In genomic region chr3:181723568-181724431, GRCh38 we compare ENCODE assay signal across 23 cellular contexts. TPM values are rescaled to one million over a fixed set of nuclear protein-coding genes. Genes with fewer than 3 reads are reported as not detected.
DNase-seq lines count a peak whose midpoint lies in the region; ATAC-seq, FAIRE-seq and TF ChIP-seq lines count a peak whose summit lies in the region.
"Had no signal": no experiment of that assay in that cellular context is flagged by ENCODE, and none has a peak within 500 bp of the region (broad histone marks: within the 10 kb centered on the region; RNA-seq: fewer than 3 reads in every experiment).

No MANE protein-coding gene starts in this region.

- no peak for ATAC-seq in activated naive CD8-positive, alpha-beta T cell treated with anti-CD3 and anti-CD28 coated beads, Interleukin-2, amount 50 U/mL, for 24 hours
- ATAC-seq in GM21447 (IDR thresholded peaks at IDR 0.05; ENCODE audit: unreplicated experiment): no peak
- ATAC-seq: SK-N-SH treated with all-trans-retinoic acid at 6 μM for 48 hours had no signal

- H3K36me3 Mint-ChIP-seq in activated naive CD8-positive, alpha-beta T cell: peaks cover 8% of the 10 kb centered on the region
- peaks cover 16% of the 10 kb centered on the region for H3K36me3 Mint-ChIP-seq in activated naive CD8-positive, alpha-beta T cell treated with anti-CD3 and anti-CD28 coated beads, Interleukin-2, amount 50 U/mL, for 24 hours (ENCODE audit: low read depth)
- H3K36me3 Mint-ChIP-seq in astrocyte (ENCODE audit: low read depth, unreplicated experiment): no peaks in the 10 kb centered on the region

- H3K9ac ChIP-seq in astrocyte (ENCODE audit: low read length) (peak overlapping the region; percentile 36), iPS-15b (ENCODE audit: low read depth, low read length) (no peak overlapping the region)

- H3K27ac ChIP-seq in astrocyte (ENCODE audit: low read depth, low read length) (no peak overlapping the region), temporal lobe (ENCODE audit: low read depth, low read length) (peak overlapping the region; percentile 86)
- H3K27ac ChIP-seq: brain microvascular endothelial cell, neutrophil, Peyer's patch, VCaP had no signal

- no peak for FAIRE-seq in astrocyte (lab: Jason Lieb, UNC)
- FAIRE-seq: D721Med had no signal

- H3K4me3 ChIP-seq in astrocyte (ENCODE audit: insufficient read depth, low read depth, low read length): peak overlapping the region; percentile 38
- H3K4me3 ChIP-seq in iPS-15b (ENCODE audit: low read depth, low read length): peak overlapping the region; percentile 37
- H3K4me3 ChIP-seq: Peyer's patch had no signal

- H2AFZ ChIP-seq in astrocyte (ENCODE audit: low read depth, low read length): peak overlapping the region; percentile 68

- peaks cover 76% of the 10 kb centered on the region for H3K27me3 Mint-ChIP-seq in activated naive CD8-positive, alpha-beta T cell
- peaks cover 96% of the 10 kb centered on the region for H3K27me3 Mint-ChIP-seq in activated naive CD8-positive, alpha-beta T cell treated with anti-CD3 and anti-CD28 coated beads, Interleukin-2, amount 50 U/mL, for 24 hours
- H3K27me3 Mint-ChIP-seq in astrocyte (ENCODE audit: low read depth, unreplicated experiment): peaks cover 28% of the 10 kb centered on the region

- peak overlapping the region; percentile 79 for H3K4me2 ChIP-seq in astrocyte (ENCODE audit: low read length)

- H3K9me3 ChIP-seq in astrocyte (ENCODE audit: insufficient read depth, low read depth, low read length) (no peaks in the 10 kb centered on the region), iPS-15b (ENCODE audit: control insufficient read depth, insufficient read depth, low read length) (no peaks in the 10 kb centered on the region)

- peaks cover 29% of the 10 kb centered on the region for H3K4me1 ChIP-seq in astrocyte (ENCODE audit: insufficient read depth, low read length)
- peaks cover 50% of the 10 kb centered on the region for H3K4me1 ChIP-seq in iPS-15b (ENCODE audit: control insufficient read depth, insufficient read depth, low read length)

- TF ChIP-seq CTCF in astrocyte (IDR thresholded peaks at IDR 0.05; ENCODE audit: insufficient read depth, low read depth, low read length): no peak

- H3K36me3 ChIP-seq in astrocyte (ENCODE audit: insufficient read depth, low read length) (no peaks in the 10 kb centered on the region), iPS-15b (ENCODE audit: control insufficient read depth, insufficient read depth, low read length) (no peaks in the 10 kb centered on the region)
- H3K36me3 ChIP-seq: brain microvascular endothelial cell, neutrophil, Peyer's patch had no signal

- H3K4me3 Mint-ChIP-seq in activated naive CD8-positive, alpha-beta T cell: peak overlapping the region; percentile 2
- H3K4me3 Mint-ChIP-seq in activated naive CD8-positive, alpha-beta T cell treated with anti-CD3 and anti-CD28 coated beads, Interleukin-2, amount 50 U/mL, for 24 hours: no peak overlapping the region
- H3K4me3 Mint-ChIP-seq in astrocyte (ENCODE audit: unreplicated experiment): no peak overlapping the region

- DNase-seq in activated naive CD8-positive, alpha-beta T cell treated with anti-CD3 and anti-CD28 coated beads, Interleukin-2, amount 50 U/mL, for 24 hours: no peak
- no peak for DNase-seq in astrocyte (ENCODE audit: low read depth)
- DNase-seq in EL: no peak
- no peak for DNase-seq in activated gamma-delta T cell (lab: John Stamatoyannopoulos, UW)
- DNase-seq: brain microvascular endothelial cell; effector CD4-positive, alpha-beta T cell; foreskin fibroblast; immature natural killer cell; mesenchymal stem cell; NCI-H1930; NCI-H524 treated with DMSO at 0.1 percent for 48 hours; Peyer's patch; stimulated activated CD4-positive, alpha-beta T cell treated with anti-CD3 and anti-CD28 coated beads, Interleukin-4, amount 100 ng/mL, for 4 hours had no signal

- peaks cover 5% of the 10 kb centered on the region for H3K9me3 Mint-ChIP-seq in activated naive CD8-positive, alpha-beta T cell (ENCODE audit: low read depth)
- H3K9me3 Mint-ChIP-seq in activated naive CD8-positive, alpha-beta T cell treated with anti-CD3 and anti-CD28 coated beads, Interleukin-2, amount 50 U/mL, for 24 hours: peaks cover 37% of the 10 kb centered on the region
- H3K9me3 Mint-ChIP-seq in astrocyte (ENCODE audit: unreplicated experiment): peaks cover 9% of the 10 kb centered on the region

- H4K20me1 ChIP-seq in astrocyte (ENCODE audit: insufficient read depth, low read length): no peaks in the 10 kb centered on the region

- peaks cover 90% of the 10 kb centered on the region for H3K27me3 ChIP-seq in astrocyte (ENCODE audit: insufficient read depth, low read length)
- H3K27me3 ChIP-seq in iPS-15b (ENCODE audit: control insufficient read depth, insufficient read depth, low read length): peaks cover 26% of the 10 kb centered on the region

- H3K4me1 Mint-ChIP-seq in activated naive CD8-positive, alpha-beta T cell (ENCODE audit: low read depth): peaks cover 12% of the 10 kb centered on the region
- peaks cover 16% of the 10 kb centered on the region for H3K4me1 Mint-ChIP-seq in activated naive CD8-positive, alpha-beta T cell treated with anti-CD3 and anti-CD28 coated beads, Interleukin-2, amount 50 U/mL, for 24 hours
- H3K4me1 Mint-ChIP-seq in astrocyte (ENCODE audit: low read depth, unreplicated experiment): peaks cover 7% of the 10 kb centered on the region

- peak overlapping the region; percentile 61 for H3K27ac Mint-ChIP-seq in activated naive CD8-positive, alpha-beta T cell
- H3K27ac Mint-ChIP-seq in activated naive CD8-positive, alpha-beta T cell treated with anti-CD3 and anti-CD28 coated beads, Interleukin-2, amount 50 U/mL, for 24 hours: no peak overlapping the region
- H3K27ac Mint-ChIP-seq in astrocyte (ENCODE audit: unreplicated experiment): no peak overlapping the region

- peaks cover 38% of the 10 kb centered on the region for H3K79me2 ChIP-seq in astrocyte (ENCODE audit: insufficient read depth, low read length)

RNA-seq across cellular contexts. Expression of gene SOX2, which starts 12.1 kb away (rescaled TPM):
- 5.2 and 6.5 TPM in 2 replicates for total RNA-seq in astrocyte
- total RNA-seq in temporal lobe: 72.0 TPM
- total RNA-seq: HT1080, MCF 10A had no signal
